In genomic region chr16:68079616-68080344, GRCh38 we compare ENCODE assay signal across 8 cellular contexts. TPM values are rescaled to one million over a fixed set of nuclear protein-coding genes. Genes with fewer than 3 reads are reported as not detected.
DNase-seq lines count a peak whose midpoint lies in the region; ATAC-seq and TF ChIP-seq lines count a peak whose summit lies in the region.

No MANE protein-coding gene starts in this region.

- peak; percentile 42 for ATAC-seq in activated CD8-positive, alpha-beta memory T cell treated with anti-CD3 and anti-CD28 coated beads, Interleukin-2, amount 10 ng/mL, durations not matched to agents 7 days and 5 days
- ATAC-seq in gastrocnemius medialis (peak in 1 of 2 donors; percentile 7), GM21576 (IDR thresholded peaks at IDR 0.05; ENCODE audit: unreplicated experiment) (no peak)

- peaks cover 41 to 53% of the 10 kb centered on the region in 2 donors for H3K4me1 ChIP-seq in gastrocnemius medialis

- H3K36me3 ChIP-seq in KOPT-K1 (ENCODE audit: insufficient read depth, low read length) (peaks cover 25% of the 10 kb centered on the region), gastrocnemius medialis (peaks cover 0 to 5% of the 10 kb centered on the region in 2 donors)

- H3K4me3 ChIP-seq in fibroblast of pulmonary artery (replicated peaks; ENCODE audit: low read depth, low read length) (no peak overlapping the region), gastrocnemius medialis (no peak overlapping the region)

- no peaks in the 10 kb centered on the region for H3K27me3 Mint-ChIP-seq in activated CD8-positive, alpha-beta memory T cell treated with anti-CD3 and anti-CD28 coated beads, Interleukin-2, amount 10 ng/mL, durations not matched to agents 7 days and 5 days

- peak; percentile 92 for DNase-seq in activated CD8-positive, alpha-beta memory T cell treated with anti-CD3 and anti-CD28 coated beads, Interleukin-2, amount 10 ng/mL, durations not matched to agents 7 days and 5 days
- DNase-seq in fibroblast of pulmonary artery (ENCODE audit: low read depth) (peak; percentile 62), gastrocnemius medialis (peak; percentile 60 to 70), SHP77 (lab: John Stamatoyannopoulos, UW) (no peak), epidermal melanocyte (ENCODE audit: insufficient read length, low spot score) (no peak), D341Med (ENCODE audit: low spot score) (no peak)

- H3K27ac Mint-ChIP-seq in activated CD8-positive, alpha-beta memory T cell treated with anti-CD3 and anti-CD28 coated beads, Interleukin-2, amount 10 ng/mL, durations not matched to agents 7 days and 5 days, result peak overlapping the region; percentile 96

- H3K4me1 Mint-ChIP-seq in activated CD8-positive, alpha-beta memory T cell treated with anti-CD3 and anti-CD28 coated beads, Interleukin-2, amount 10 ng/mL, durations not matched to agents 7 days and 5 days, result peaks cover 88% of the 10 kb centered on the region

- no peaks in the 10 kb centered on the region for H3K27me3 ChIP-seq in gastrocnemius medialis

- in situ Hi-C loops in gastrocnemius medialis (cut with MboI; ENCODE audit: low sequenced_read_pairs in 4 of 4), result loop anchor here in 2 of 4 donors (25.0 kb wide), 1 partner anchor 258 kb away; no protein-coding TSS in a partner anchor

- H3K27ac ChIP-seq in KOPT-K1 (ENCODE audit: low read depth, low read length, poor library complexity, severe bottlenecking) (peak overlapping the region; percentile 92), gastrocnemius medialis (peak overlapping the region; percentile 69 to 99 (median 79))

- peak in 1 of 2 donors; percentile 14 for TF ChIP-seq POLR2A in gastrocnemius medialis (IDR thresholded peaks at IDR 0.05)

- no peaks in the 10 kb centered on the region for H3K9me3 Mint-ChIP-seq in activated CD8-positive, alpha-beta memory T cell treated with anti-CD3 and anti-CD28 coated beads, Interleukin-2, amount 10 ng/mL, durations not matched to agents 7 days and 5 days (ENCODE audit: low read depth)

- intact Hi-C loops in gastrocnemius medialis (cut with DNase I; ENCODE audit: low total_unique reads), result no loop called here

- H3K36me3 Mint-ChIP-seq in activated CD8-positive, alpha-beta memory T cell treated with anti-CD3 and anti-CD28 coated beads, Interleukin-2, amount 10 ng/mL, durations not matched to agents 7 days and 5 days, result peaks cover 36% of the 10 kb centered on the region

- H3K4me3 Mint-ChIP-seq in activated CD8-positive, alpha-beta memory T cell treated with anti-CD3 and anti-CD28 coated beads, Interleukin-2, amount 10 ng/mL, durations not matched to agents 7 days and 5 days, result peak overlapping the region; percentile 55

- H3K9me3 ChIP-seq in KOPT-K1 (ENCODE audit: insufficient read depth, low read length, poor library complexity, severe bottlenecking) (no peaks in the 10 kb centered on the region), gastrocnemius medialis (no peaks in the 10 kb centered on the region)

- CTCF ChIA-PET in activated CD8-positive, alpha-beta memory T cell treated with anti-CD3 and anti-CD28 coated beads, Interleukin-2, amount 10 ng/mL, durations not matched to agents 7 days and 5 days (lab: Charles Lee), result interaction anchor here (1.0 to 10.6 kb wide), 4 partner anchors 11 to 158 kb away, joined by 3 to 211 read pairs (median 4); no protein-coding TSS in a partner anchor

- TF ChIP-seq CTCF in fibroblast of pulmonary artery (IDR thresholded peaks at IDR 0.05; ENCODE audit: low read length, missing control alignments) (no peak), gastrocnemius medialis (IDR thresholded peaks at IDR 0.05 in 4 of 5, conservative IDR thresholded peaks at IDR 0.05 in 1 of 5) (no peak)

RNA-seq across cellular contexts. Expression of gene NFATC3, which starts 5.4 kb away (rescaled TPM):
- total RNA-seq in activated CD8-positive, alpha-beta memory T cell treated with anti-CD3 and anti-CD28 coated beads, Interleukin-2, amount 10 ng/mL, durations not matched to agents 7 days and 5 days, result 100 to 1,000 TPM; 176 to 183 TPM
- total RNA-seq in gastrocnemius medialis, result 10 to 100 TPM; 47.9 to 72.7 (median 70.7) TPM

RNA-seq across cellular contexts. Expression of gene DUS2, which starts 56.7 kb away (rescaled TPM):
- total RNA-seq in activated CD8-positive, alpha-beta memory T cell treated with anti-CD3 and anti-CD28 coated beads, Interleukin-2, amount 10 ng/mL, durations not matched to agents 7 days and 5 days, result 10 to 100 TPM; 28.4 to 32.0 TPM
- total RNA-seq in gastrocnemius medialis, result 1 to 10 TPM; 4.5 to 9.6 (median 7.1) TPM

RNA-seq across cellular contexts. Expression of gene DDX28, which starts 56.7 kb away (rescaled TPM):
- 10 to 100 TPM; 14.8 to 20.8 TPM for total RNA-seq in activated CD8-positive, alpha-beta memory T cell treated with anti-CD3 and anti-CD28 coated beads, Interleukin-2, amount 10 ng/mL, durations not matched to agents 7 days and 5 days
- 10 to 100 TPM in 2 of 4 donors, 1 to 10 TPM in 2; 6.2 to 16.1 (median 10.4) TPM for total RNA-seq in gastrocnemius medialis

Comparison
In these comparisons a context has a peak if more than half of its experiments do, and no peak if none do; other contexts are left out.
1. DNase-seq: peak in activated CD8-positive, alpha-beta memory T cell treated with anti-CD3 and anti-CD28 coated beads, Interleukin-2, amount 10 ng/mL, durations not matched to agents 7 days and 5 days (single experiment), fibroblast of pulmonary artery (single experiment) and gastrocnemius medialis (2 of 2); none in SHP77 (0 of 2), epidermal melanocyte (single experiment) and D341Med (single experiment).